Comparison of ENCODE assay signal across 1 cellular context in genomic region chr22:39456262-39457046, GRCh38.
TF ChIP-seq lines count a peak whose summit lies in the region.

Gene MGAT3, plus strand, starts transcription at chr22:39457012. Its CDS starts 30,336 bp downstream, at chr22:39487348.

TF ChIP-seq in HEK293, 187 proteins besides CTCF, POLR2A, EP300 and RAD21 (continued from another document):
- peak; percentile 18; the same call in 1 of the 2 replicates for TF ChIP-seq PATZ1 (tag by site-specific recombination; IDR thresholded peaks at IDR 0.05)
- TF ChIP-seq ZFHX2 (tag by site-specific recombination; conservative IDR thresholded peaks at IDR 0.05): peak; percentile 41; the same call in 1 of the 2 replicates
- no peak for TF ChIP-seq KLF16 (tag by site-specific recombination; IDR thresholded peaks at IDR 0.05)
- 0 out of 2 replicates have a peak, but pooled peaks have one; percentile 29 for TF ChIP-seq GLIS2 (tag by site-specific recombination; IDR thresholded peaks at IDR 0.05)
